Comparison of ENCODE assay signal across 11 cellular contexts in the genomic region with DNA sequence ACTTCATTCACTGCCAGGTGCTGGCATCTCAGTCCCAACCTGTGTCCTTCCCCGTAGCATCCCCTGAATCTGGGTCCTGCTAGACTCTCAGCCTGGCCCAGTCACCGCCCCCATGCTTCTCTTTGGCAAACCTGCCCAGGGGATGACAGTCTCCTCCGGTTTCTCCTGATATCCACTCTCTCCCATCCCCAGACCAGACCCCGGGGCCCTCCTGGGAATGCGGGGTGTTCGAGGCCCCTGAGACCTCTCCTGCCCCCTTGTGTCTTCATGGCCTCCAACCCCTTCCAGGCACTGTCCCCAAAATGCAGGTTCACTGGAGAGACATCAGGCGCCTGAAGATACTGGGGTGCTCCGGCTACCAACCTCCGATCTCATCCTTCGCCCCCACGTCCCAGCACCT. TPM values are rescaled to one million over a fixed set of nuclear protein-coding genes. Genes with fewer than 3 reads are reported as not detected.
DNase-seq lines count a peak whose midpoint lies in the region; ATAC-seq and TF ChIP-seq lines count a peak whose summit lies in the region.
"Had no signal": no experiment of that assay in that cellular context is flagged by ENCODE, and none has a peak within 500 bp of the region (broad histone marks: within the 10 kb centered on the region; RNA-seq: fewer than 3 reads in every experiment).

No MANE protein-coding gene starts in this region.

- ATAC-seq in CD4-positive, CD25-positive, alpha-beta regulatory T cell (ENCODE audit: low read depth in 2 of 2) = no peak
- no peak for ATAC-seq in GM21717 (IDR thresholded peaks at IDR 0.05; ENCODE audit: unreplicated experiment)
- ATAC-seq: left colon had no signal

- no peaks in the 10 kb centered on the region for H3K9me3 Mint-ChIP-seq in CD4-positive, CD25-positive, alpha-beta regulatory T cell
- H3K9me3 Mint-ChIP-seq in mesothelial cell of epicardium = no peaks in the 10 kb centered on the region

- H3K4me1 ChIP-seq in CD4-positive, CD25-positive, alpha-beta regulatory T cell (ENCODE audit: control insufficient read depth, insufficient read depth, low read length, poor library complexity, severe bottlenecking) = peaks cover 8% of the 10 kb centered on the region
- H3K4me1 ChIP-seq in HAP-1 = no peaks in the 10 kb centered on the region

- TF ChIP-seq CTCF in brain microvascular endothelial cell (IDR thresholded peaks at IDR 0.05; ENCODE audit: low read depth, low read length, missing control alignments) (peak; percentile 17), mesothelial cell of epicardium (IDR thresholded peaks at IDR 0.05; ENCODE audit: unreplicated experiment) (no peak), RWPE1 (conservative IDR thresholded peaks at IDR 0.05; ENCODE audit: low read depth) (no peak)

- peaks cover 10% of the 10 kb centered on the region for H3K27me3 ChIP-seq in CD4-positive, CD25-positive, alpha-beta regulatory T cell (ENCODE audit: control insufficient read depth, insufficient read depth, low read length)
- H3K27me3 ChIP-seq in HAP-1 (ENCODE audit: low read depth) (peaks cover 6% of the 10 kb centered on the region; the same call in 1 of the 2 replicates), brain microvascular endothelial cell (replicated peaks) (peaks cover 4% of the 10 kb centered on the region)

- no peak for DNase-seq in CD4-positive, CD25-positive, alpha-beta regulatory T cell
- DNase-seq in HAP-1 (ENCODE audit: low spot score in 2 of 2) (no peak), brain microvascular endothelial cell (no peak), mesothelial cell of epicardium (ENCODE audit: low spot score in 2 of 2, unreplicated experiment in 2 of 2) (no peak), RWPE1 (ENCODE audit: low spot score) (no peak), cerebellar nuclear complex (lab: John Stamatoyannopoulos, UW) (no peak), HEK293T (ENCODE audit: extremely low spot score) (no peak)
- DNase-seq: left colon, spleen had no signal

- peak overlapping the region in 2 of 3 donors; percentile 5 to 76 for H3K27ac Mint-ChIP-seq in CD4-positive, CD25-positive, alpha-beta regulatory T cell
- H3K27ac Mint-ChIP-seq in mesothelial cell of epicardium = no peak overlapping the region

- in situ Hi-C loops in HAP-1 (cut with MboI; ENCODE audit: low sequenced_read_pairs) (no loop called here), brain microvascular endothelial cell (cut with HindIII; ENCODE audit: low pct_ligation_motif_present, low sequenced_read_pairs) (no loop called here)

- no peaks in the 10 kb centered on the region for H3K36me3 ChIP-seq in CD4-positive, CD25-positive, alpha-beta regulatory T cell (ENCODE audit: control insufficient read depth, insufficient read depth, low read length)
- H3K36me3 ChIP-seq in HAP-1 (replicated peaks) (no peaks in the 10 kb centered on the region), brain microvascular endothelial cell (replicated peaks) (no peaks in the 10 kb centered on the region)
- H3K36me3 ChIP-seq: Peyer's patch, spleen had no signal

- peak overlapping the region in 2 of 4 donors; percentile 67 to 85 for H3K4me3 Mint-ChIP-seq in CD4-positive, CD25-positive, alpha-beta regulatory T cell
- peak overlapping the region; percentile 60 for H3K4me3 Mint-ChIP-seq in mesothelial cell of epicardium

- POLR2A ChIA-PET in RWPE1 (lab: Yijun Ruan, JAX; ENCODE audit: low non-redundant PET) (no interaction called here), HEK293T (lab: Yijun Ruan, JAX) (no interaction called here)

- H3K27me3 Mint-ChIP-seq in CD4-positive, CD25-positive, alpha-beta regulatory T cell = peaks cover 62% of the 10 kb centered on the region
- peaks cover 79% of the 10 kb centered on the region for H3K27me3 Mint-ChIP-seq in mesothelial cell of epicardium (ENCODE audit: low read depth)

- H3K9me3 ChIP-seq in CD4-positive, CD25-positive, alpha-beta regulatory T cell (ENCODE audit: control insufficient read depth in 2 of 2, low read length in 2 of 2) = no peaks in the 10 kb centered on the region
- H3K9me3 ChIP-seq in HAP-1 = no peaks in the 10 kb centered on the region
- H3K9me3 ChIP-seq: Peyer's patch, spleen had no signal

- H3K27ac ChIP-seq in CD4-positive, CD25-positive, alpha-beta regulatory T cell (ENCODE audit: insufficient read depth, low read length, poor library complexity, severe bottlenecking) = no peak overlapping the region
- H3K27ac ChIP-seq in brain microvascular endothelial cell (no peak overlapping the region), RWPE1 (no peak overlapping the region)
- H3K27ac ChIP-seq: Peyer's patch, spleen had no signal

- no peak overlapping the region for H3K4me3 ChIP-seq in CD4-positive, CD25-positive, alpha-beta regulatory T cell (ENCODE audit: low read depth, low read length)
- H3K4me3 ChIP-seq in HAP-1 (peak overlapping the region; percentile 10; the same call in 1 of the 2 replicates), brain microvascular endothelial cell (ENCODE audit: low read depth, low read length) (peak overlapping the region; percentile 47)

- peaks cover 3% of the 10 kb centered on the region for H3K36me3 Mint-ChIP-seq in CD4-positive, CD25-positive, alpha-beta regulatory T cell
- H3K36me3 Mint-ChIP-seq in mesothelial cell of epicardium = no peaks in the 10 kb centered on the region

- H3K4me1 Mint-ChIP-seq in CD4-positive, CD25-positive, alpha-beta regulatory T cell = peaks cover 0 to 18% (median 4%) of the 10 kb centered on the region in 4 donors
- H3K4me1 Mint-ChIP-seq in mesothelial cell of epicardium = peaks cover 6% of the 10 kb centered on the region

- CTCF ChIA-PET in RWPE1 (lab: Yijun Ruan, JAX) (no interaction called here), HEK293T (lab: Yijun Ruan, JAX) (no interaction called here)

TF ChIP-seq in HEK293T, 16 proteins besides CTCF, POLR2A, EP300 and RAD21:
- TF ChIP-seq ARNT (IDR thresholded peaks at IDR 0.05) = no peak
- TF ChIP-seq TARDBP (IDR thresholded peaks at IDR 0.05) = no peak
- no peak for TF ChIP-seq HDGF (IDR thresholded peaks at IDR 0.05; ENCODE audit: borderline replicate concordance)
- no peak for TF ChIP-seq SUZ12 (IDR thresholded peaks at IDR 0.05)
- TF ChIP-seq FOXA1 (IDR thresholded peaks at IDR 0.05) = no peak
- TF ChIP-seq PKNOX1 (IDR thresholded peaks at IDR 0.05) = no peak
- TF ChIP-seq ELF4 (IDR thresholded peaks at IDR 0.05) = no peak
- no peak for TF ChIP-seq FOXM1 (IDR thresholded peaks at IDR 0.05; ENCODE audit: borderline replicate concordance)
- no peak for TF ChIP-seq FOXK2 (IDR thresholded peaks at IDR 0.05)
- TF ChIP-seq BHLHE40 (IDR thresholded peaks at IDR 0.05; ENCODE audit: borderline replicate concordance) = no peak
- TF ChIP-seq CTBP1 (IDR thresholded peaks at IDR 0.05; ENCODE audit: borderline replicate concordance) = no peak
- TF ChIP-seq NFRKB (IDR thresholded peaks at IDR 0.05) = no peak
- no peak for TF ChIP-seq ZNF384 (IDR thresholded peaks at IDR 0.05)
- no peak for TF ChIP-seq L3MBTL2 (conservative IDR thresholded peaks at IDR 0.05)
- no peak for TF ChIP-seq SP1 (IDR thresholded peaks at IDR 0.05)
- no peak for TF ChIP-seq LEF1 (IDR thresholded peaks at IDR 0.05; ENCODE audit: borderline replicate concordance)

RNA-seq across cellular contexts. Expression of gene STX1B, which starts 0.5 kb away (rescaled TPM):
- total RNA-seq in CD4-positive, CD25-positive, alpha-beta regulatory T cell = 0.74 TPM
- polyA plus RNA-seq in CD4-positive, CD25-positive, alpha-beta regulatory T cell = not detected
- 4.9 to 5.9 TPM (median 5.2 TPM) in 3 replicates for total RNA-seq in mesothelial cell of epicardium

RNA-seq across cellular contexts. Expression of gene STX4, which starts 23.5 kb away (rescaled TPM):
- 80.7 TPM for total RNA-seq in CD4-positive, CD25-positive, alpha-beta regulatory T cell
- 10 to 100 TPM; 19.1 to 28.0 (median 25.0) TPM for polyA plus RNA-seq in CD4-positive, CD25-positive, alpha-beta regulatory T cell
- 39.2 to 42.8 TPM (median 40.2 TPM) in 3 replicates for total RNA-seq in mesothelial cell of epicardium

RNA-seq across cellular contexts. Expression of gene HSD3B7, which starts 24.9 kb away (rescaled TPM):
- total RNA-seq in CD4-positive, CD25-positive, alpha-beta regulatory T cell = not detected
- polyA plus RNA-seq in CD4-positive, CD25-positive, alpha-beta regulatory T cell = under 1 TPM in 2 of 4 donors, not detected in 2; 0.07 to 0.31 TPM
- 3.5 to 4.0 TPM (median 3.6 TPM) in 3 replicates for total RNA-seq in mesothelial cell of epicardium

RNA-seq across cellular contexts. Expression of gene SETD1A, which starts 52.3 kb away (rescaled TPM):
- total RNA-seq in CD4-positive, CD25-positive, alpha-beta regulatory T cell = 35.2 TPM
- 1 to 10 TPM in 1 of 4 donors, under 1 TPM in 3; 0.33 to 1.4 (median 0.63) TPM for polyA plus RNA-seq in CD4-positive, CD25-positive, alpha-beta regulatory T cell
- 30.8 to 39.1 TPM (median 36.4 TPM) in 3 replicates for total RNA-seq in mesothelial cell of epicardium
